ENCODE assay signal across 16 cellular contexts in the genomic region with DNA sequence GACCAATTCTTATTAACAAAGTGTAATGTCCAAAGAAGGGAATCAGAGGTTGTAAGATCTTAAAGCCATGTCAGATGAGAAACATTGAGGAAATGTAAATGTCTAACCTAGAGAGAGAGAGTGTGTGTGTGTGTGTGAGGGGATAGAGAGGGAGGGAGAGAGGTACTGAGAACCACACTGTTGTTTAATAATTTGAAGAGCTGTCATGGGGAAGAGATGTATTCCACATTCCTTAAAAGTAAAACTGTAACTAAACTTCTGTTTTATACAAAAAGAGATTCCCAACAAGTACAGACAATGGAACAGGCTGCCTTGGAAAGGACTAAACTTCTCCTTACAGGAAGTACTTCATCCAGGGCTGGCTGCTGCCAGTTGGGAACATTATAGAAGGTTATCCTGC.
"Had no signal": no experiment of that assay in that cellular context is flagged by ENCODE, and none has a peak within 500 bp of the region (broad histone marks: within the 10 kb centered on the region; RNA-seq: fewer than 3 reads in every experiment).

No MANE protein-coding gene starts in this region.

- H3K4me2 ChIP-seq: hepatocyte had no signal

- H3K27me3 ChIP-seq: dorsolateral prefrontal cortex, foreskin keratinocyte, hepatocyte, right atrium auricular region, sigmoid colon, thyroid gland had no signal

- H3K4me3 ChIP-seq: dorsolateral prefrontal cortex, hepatocyte, prostate gland, right atrium auricular region, sigmoid colon, thyroid gland had no signal

- FAIRE-seq: kidney, small intestine had no signal

- H2AFZ ChIP-seq: hepatocyte, parathyroid adenoma had no signal

- H3K9ac ChIP-seq: parathyroid adenoma had no signal

- H3K27ac ChIP-seq: dorsolateral prefrontal cortex, foreskin keratinocyte, hepatocyte, parathyroid adenoma, prostate gland, right atrium auricular region, thyroid gland had no signal

- H3K9me3 ChIP-seq: prostate gland, right atrium auricular region, sigmoid colon, thyroid gland had no signal

- DNase-seq: cortex of kidney; dorsolateral prefrontal cortex; effector CD8-positive, alpha-beta T cell; foreskin keratinocyte; head of caudate nucleus; kidney; sigmoid colon; small intestine; stimulated activated CD4-positive, alpha-beta T cell treated with anti-CD3 and anti-CD28 coated beads, Interleukin-12 subunit alpha, Interleukin-12 subunit beta, amount 100 ng/mL, for 4 hours; stimulated activated naive CD4-positive, alpha-beta T cell; thyroid gland had no signal

- H3K36me3 ChIP-seq: prostate gland, right atrium auricular region, sigmoid colon, thyroid gland had no signal

- H3K4me1 ChIP-seq: parathyroid adenoma, prostate gland, right atrium auricular region, thyroid gland had no signal

- ATAC-seq: natural killer cell treated with Interleukin-12 subunit alpha and Interleukin-12 subunit beta and Interleukin-15 and Interleukin-18, amount 100 ng/mL, for 72 hours had no signal
